Comparison of ENCODE assay signal across 15 cellular contexts in the genomic region with DNA sequence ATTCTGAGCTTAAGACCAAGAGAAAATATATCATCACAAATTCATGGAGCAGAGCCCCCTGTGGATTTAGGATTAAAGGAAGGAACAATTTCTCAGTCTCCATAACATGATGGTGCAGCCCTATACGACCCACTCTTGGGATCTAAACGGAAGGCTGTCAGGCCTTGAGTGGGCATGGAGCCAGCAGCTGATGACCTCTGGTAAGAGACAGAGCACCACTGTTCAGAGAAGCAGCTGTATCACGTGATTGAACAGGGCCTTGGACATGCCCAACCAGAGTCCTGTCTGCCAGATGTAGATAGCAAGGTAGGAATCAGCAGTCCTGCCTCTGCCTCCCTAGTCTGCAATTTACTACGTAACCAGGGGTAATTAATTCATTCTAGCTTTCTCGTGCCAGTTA.
DNase-seq lines count a peak whose midpoint lies in the region; ATAC-seq and TF ChIP-seq lines count a peak whose summit lies in the region.
"Had no signal": no experiment of that assay in that cellular context is flagged by ENCODE, and none has a peak within 500 bp of the region (broad histone marks: within the 10 kb centered on the region; RNA-seq: fewer than 3 reads in every experiment).

No MANE protein-coding gene starts in this region.

- H3K4me3 ChIP-seq in SK-N-SH (ENCODE audit: low read depth in 2 of 2, low read length in 1 of 2) (no peak overlapping the region), hepatocyte (no peak overlapping the region), aorta (ENCODE audit: low read length in 2 of 2) (no peak overlapping the region)
- H3K4me3 ChIP-seq: thyroid gland had no signal

- H3K36me3 ChIP-seq in SK-N-SH (replicated peaks in 1 of 2; ENCODE audit: control insufficient read depth in 1 of 2, insufficient read depth in 2 of 2, low read length in 1 of 2) (no peaks in the 10 kb centered on the region), hepatocyte (replicated peaks; ENCODE audit: insufficient read depth, low read depth) (no peaks in the 10 kb centered on the region), aorta (ENCODE audit: control insufficient read depth in 1 of 2, insufficient read depth in 2 of 2, low read length in 1 of 2) (no peaks in the 10 kb centered on the region)
- H3K36me3 ChIP-seq: thyroid gland had no signal

- H3K79me2 ChIP-seq in SK-N-SH (ENCODE audit: insufficient read depth) (no peaks in the 10 kb centered on the region), hepatocyte (no peaks in the 10 kb centered on the region)

- no peak overlapping the region; the same call in 1 of the 2 replicates for H2AFZ ChIP-seq in SK-N-SH (ENCODE audit: low read depth)
- no peak overlapping the region for H2AFZ ChIP-seq in hepatocyte

- ATAC-seq in aorta (ENCODE audit: low FRiP score): no peak
- ATAC-seq: activated naive CD4-positive, alpha-beta T cell treated with anti-CD3 and anti-CD28 coated beads, Interleukin-2, amount 50 U/mL, for 72 hours; activated T-cell treated with anti-CD3 and anti-CD28 coated beads, Interleukin-2, amount 50 U/mL, for 4 hours had no signal

- WGBS in SK-N-SH (ENCODE audit: low lambda C conversion rate): 42% methylated on average over 4 of the region's 5 CpGs
- 66% methylated on average over 5 of the region's 5 CpGs for WGBS in hepatocyte (ENCODE audit: low lambda C conversion rate, missing lambda C conversion rate)
- WGBS in aorta, 2 donors: 39 to 41% methylated on average over 5 of the region's 5 CpGs

- H3K9me2 ChIP-seq in SK-N-SH (no peaks in the 10 kb centered on the region), hepatocyte (replicated peaks; ENCODE audit: insufficient read depth) (no peaks in the 10 kb centered on the region)

- H3K4me1 ChIP-seq in SK-N-SH (ENCODE audit: control insufficient read depth in 1 of 2, insufficient read depth in 2 of 2, low read depth in 1 of 2, low read length in 1 of 2) (peaks cover 11 to 12% of the 10 kb centered on the region in 2 experiments; a peak in 3 of 4 replicates), hepatocyte (ENCODE audit: insufficient read depth) (no peaks in the 10 kb centered on the region), aorta (ENCODE audit: control insufficient read depth in 1 of 2, insufficient read depth in 2 of 2, low read length in 2 of 2) (no peaks in the 10 kb centered on the region)
- H3K4me1 ChIP-seq: thyroid gland had no signal

- no peak for TF ChIP-seq EP300 in SK-N-SH (IDR thresholded peaks at IDR 0.05; ENCODE audit: borderline replicate concordance in 1 of 2, low read depth in 1 of 2, low read length in 1 of 2)

- TF ChIP-seq CTCF in SK-N-SH (IDR thresholded peaks at IDR 0.05) (no peak), hepatocyte (IDR thresholded peaks at IDR 0.05; ENCODE audit: poor library complexity) (no peak)

- peak overlapping the region in 1 of 2 experiments; percentile 68; a peak in 2 of 4 replicates for H3K27ac ChIP-seq in SK-N-SH (ENCODE audit: low read depth in 2 of 2, low read length in 1 of 2)
- H3K27ac ChIP-seq in hepatocyte: no peak overlapping the region
- H3K27ac ChIP-seq in aorta (ENCODE audit: low read depth in 1 of 2, low read length in 2 of 2): no peak overlapping the region
- H3K27ac ChIP-seq: thyroid gland had no signal

- intact Hi-C loops in posterior cingulate gyrus (cut with DNase I): loop anchor here (5.0 kb wide), 1 partner anchor 257 kb away; a partner anchor contains a TSS
- intact Hi-C loops in aorta (cut with DNase I): no loop called here

- TF ChIP-seq RAD21 in SK-N-SH (IDR thresholded peaks at IDR 0.05; ENCODE audit: low read length): peak; percentile 26

- H3F3A ChIP-seq in SK-N-SH (replicated peaks; ENCODE audit: insufficient read depth): peaks cover 5% of the 10 kb centered on the region

- peak; percentile 9 for DNase-seq in HEK293T (ENCODE audit: extremely low spot score)
- peak; percentile 70 for DNase-seq in SK-N-SH
- peak; percentile 8 for DNase-seq in hepatocyte (ENCODE audit: low spot score)
- DNase-seq in posterior cingulate gyrus: peak; percentile 35 to 95 (median 72)
- DNase-seq in LoVo (ENCODE audit: low spot score): no peak
- DNase-seq in stimulated activated CD4-positive, alpha-beta T cell treated with anti-CD3 and anti-CD28 coated beads, Interleukin-4, amount 100 ng/mL, for 1 hour: no peak
- no peak for DNase-seq in kidney tubule cell (ENCODE audit: low spot score)
- no peak for DNase-seq in aorta
- DNase-seq: activated CD4-positive, alpha-beta memory T cell treated with anti-CD3 and anti-CD28 coated beads, Interleukin-2, amount 10 ng/mL, durations not matched to agents 7 days and 5 days; activated T-cell treated with anti-CD3 and anti-CD28 coated beads, Interleukin-2, amount 50 U/mL, for 4 hours; effector memory CD4-positive, alpha-beta T cell; NCI-H2029; NCI-H774; thyroid gland had no signal

- H3K27me3 ChIP-seq in SK-N-SH (ENCODE audit: insufficient read depth) (no peaks in the 10 kb centered on the region), hepatocyte (no peaks in the 10 kb centered on the region), aorta (ENCODE audit: control insufficient read depth in 1 of 2, insufficient read depth in 2 of 2, low read length in 1 of 2) (peaks cover 0 to 2% of the 10 kb centered on the region in 2 donors)
- H3K27me3 ChIP-seq: thyroid gland had no signal

- H3K9ac ChIP-seq in SK-N-SH: no peak overlapping the region

- CTCF ChIA-PET in HEK293T (lab: Yijun Ruan, JAX) (no interaction called here), SK-N-SH (lab: Yijun Ruan, JAX) (interaction anchor here (1.2 kb wide), 1 partner anchor 13 kb away, joined by 3 read pairs; no protein-coding TSS in a partner anchor)

- POLR2A ChIA-PET in HEK293T (lab: Yijun Ruan, JAX) (no interaction called here), SK-N-SH (lab: Yijun Ruan, JAX) (no interaction called here)

- H3K4me2 ChIP-seq in SK-N-SH (no peak overlapping the region), hepatocyte (no peak overlapping the region)

- H4K20me1 ChIP-seq in SK-N-SH (ENCODE audit: insufficient read depth): no peaks in the 10 kb centered on the region
- no peaks in the 10 kb centered on the region for H4K20me1 ChIP-seq in hepatocyte (ENCODE audit: insufficient read depth, poor library complexity, severe bottlenecking)

- H3K9me3 ChIP-seq in SK-N-SH (no peaks in the 10 kb centered on the region), hepatocyte (ENCODE audit: low read depth) (no peaks in the 10 kb centered on the region), aorta (ENCODE audit: control insufficient read depth, low read length) (no peaks in the 10 kb centered on the region)
- H3K9me3 ChIP-seq: thyroid gland had no signal

TF ChIP-seq in HEK293T, 16 proteins besides CTCF, POLR2A, EP300 and RAD21:
- no peak for TF ChIP-seq SUZ12 (IDR thresholded peaks at IDR 0.05)
- TF ChIP-seq FOXA1 (IDR thresholded peaks at IDR 0.05): no peak
- no peak for TF ChIP-seq L3MBTL2 (conservative IDR thresholded peaks at IDR 0.05)
- TF ChIP-seq FOXM1 (IDR thresholded peaks at IDR 0.05; ENCODE audit: borderline replicate concordance): no peak
- no peak for TF ChIP-seq ARNT (IDR thresholded peaks at IDR 0.05)
- no peak for TF ChIP-seq CTBP1 (IDR thresholded peaks at IDR 0.05; ENCODE audit: borderline replicate concordance)
- TF ChIP-seq ZNF384 (IDR thresholded peaks at IDR 0.05): no peak
- no peak for TF ChIP-seq FOXK2 (IDR thresholded peaks at IDR 0.05)
- no peak for TF ChIP-seq BHLHE40 (IDR thresholded peaks at IDR 0.05; ENCODE audit: borderline replicate concordance)
- TF ChIP-seq NFRKB (IDR thresholded peaks at IDR 0.05): no peak
- no peak for TF ChIP-seq HDGF (IDR thresholded peaks at IDR 0.05; ENCODE audit: borderline replicate concordance)
- TF ChIP-seq, protein P1, sequence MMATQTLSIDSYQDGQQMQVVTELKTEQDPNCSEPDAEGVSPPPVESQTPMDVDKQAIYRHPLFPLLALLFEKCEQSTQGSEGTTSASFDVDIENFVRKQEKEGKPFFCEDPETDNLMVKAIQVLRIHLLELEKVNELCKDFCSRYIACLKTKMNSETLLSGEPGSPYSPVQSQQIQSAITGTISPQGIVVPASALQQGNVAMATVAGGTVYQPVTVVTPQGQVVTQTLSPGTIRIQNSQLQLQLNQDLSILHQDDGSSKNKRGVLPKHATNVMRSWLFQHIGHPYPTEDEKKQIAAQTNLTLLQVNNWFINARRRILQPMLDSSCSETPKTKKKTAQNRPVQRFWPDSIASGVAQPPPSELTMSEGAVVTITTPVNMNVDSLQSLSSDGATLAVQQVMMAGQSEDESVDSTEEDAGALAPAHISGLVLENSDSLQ (IDR thresholded peaks at IDR 0.05): no peak
- TF ChIP-seq TARDBP (IDR thresholded peaks at IDR 0.05): no peak
- TF ChIP-seq SP1 (IDR thresholded peaks at IDR 0.05): no peak
- no peak for TF ChIP-seq ELF4 (IDR thresholded peaks at IDR 0.05)
TF ChIP-seq in HEK293T: peak in this region for 0.

TF ChIP-seq in SK-N-SH, 30 proteins besides CTCF, POLR2A, EP300 and RAD21:
- no peak for TF ChIP-seq SMC3 (IDR thresholded peaks at IDR 0.05; ENCODE audit: low read depth, low read length)
- TF ChIP-seq FOXM1 (IDR thresholded peaks at IDR 0.05; ENCODE audit: low read depth): no peak
- TF ChIP-seq NFIC (IDR thresholded peaks at IDR 0.05; ENCODE audit: borderline replicate concordance): peak; percentile 16; the same call in 1 of the 2 replicates
- TF ChIP-seq EZH2phosphoT487 (IDR thresholded peaks at IDR 0.05; ENCODE audit: borderline replicate concordance, low read depth): no peak
- TF ChIP-seq, protein P2, sequence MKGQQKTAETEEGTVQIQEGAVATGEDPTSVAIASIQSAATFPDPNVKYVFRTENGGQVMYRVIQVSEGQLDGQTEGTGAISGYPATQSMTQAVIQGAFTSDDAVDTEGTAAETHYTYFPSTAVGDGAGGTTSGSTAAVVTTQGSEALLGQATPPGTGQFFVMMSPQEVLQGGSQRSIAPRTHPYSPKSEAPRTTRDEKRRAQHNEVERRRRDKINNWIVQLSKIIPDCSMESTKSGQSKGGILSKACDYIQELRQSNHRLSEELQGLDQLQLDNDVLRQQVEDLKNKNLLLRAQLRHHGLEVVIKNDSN (IDR thresholded peaks at IDR 0.05; ENCODE audit: borderline replicate concordance, low read depth): peak; percentile 69; the same call in 1 of the 2 replicates
- TF ChIP-seq, protein P3, sequence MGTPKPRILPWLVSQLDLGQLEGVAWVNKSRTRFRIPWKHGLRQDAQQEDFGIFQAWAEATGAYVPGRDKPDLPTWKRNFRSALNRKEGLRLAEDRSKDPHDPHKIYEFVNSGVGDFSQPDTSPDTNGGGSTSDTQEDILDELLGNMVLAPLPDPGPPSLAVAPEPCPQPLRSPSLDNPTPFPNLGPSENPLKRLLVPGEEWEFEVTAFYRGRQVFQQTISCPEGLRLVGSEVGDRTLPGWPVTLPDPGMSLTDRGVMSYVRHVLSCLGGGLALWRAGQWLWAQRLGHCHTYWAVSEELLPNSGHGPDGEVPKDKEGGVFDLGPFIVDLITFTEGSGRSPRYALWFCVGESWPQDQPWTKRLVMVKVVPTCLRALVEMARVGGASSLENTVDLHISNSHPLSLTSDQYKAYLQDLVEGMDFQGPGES (IDR thresholded peaks at IDR 0.05; ENCODE audit: low read depth, low read length): no peak
TF ChIP-seq in SK-N-SH: peak in this region for 2.

Comparison
In these comparisons a context has a peak if more than half of its experiments do, and no peak if none do; other contexts are left out.
1. DNase-seq: peak in HEK293T (single experiment), SK-N-SH (single experiment), hepatocyte (single experiment) and posterior cingulate gyrus (10 of 10); none in LoVo (single experiment), stimulated activated CD4-positive, alpha-beta T cell treated with anti-CD3 and anti-CD28 coated beads, Interleukin-4, amount 100 ng/mL, for 1 hour (single experiment), kidney tubule cell (single experiment) and aorta (0 of 2).